10 cellular contexts compared by ENCODE assay signal in the genomic region with DNA sequence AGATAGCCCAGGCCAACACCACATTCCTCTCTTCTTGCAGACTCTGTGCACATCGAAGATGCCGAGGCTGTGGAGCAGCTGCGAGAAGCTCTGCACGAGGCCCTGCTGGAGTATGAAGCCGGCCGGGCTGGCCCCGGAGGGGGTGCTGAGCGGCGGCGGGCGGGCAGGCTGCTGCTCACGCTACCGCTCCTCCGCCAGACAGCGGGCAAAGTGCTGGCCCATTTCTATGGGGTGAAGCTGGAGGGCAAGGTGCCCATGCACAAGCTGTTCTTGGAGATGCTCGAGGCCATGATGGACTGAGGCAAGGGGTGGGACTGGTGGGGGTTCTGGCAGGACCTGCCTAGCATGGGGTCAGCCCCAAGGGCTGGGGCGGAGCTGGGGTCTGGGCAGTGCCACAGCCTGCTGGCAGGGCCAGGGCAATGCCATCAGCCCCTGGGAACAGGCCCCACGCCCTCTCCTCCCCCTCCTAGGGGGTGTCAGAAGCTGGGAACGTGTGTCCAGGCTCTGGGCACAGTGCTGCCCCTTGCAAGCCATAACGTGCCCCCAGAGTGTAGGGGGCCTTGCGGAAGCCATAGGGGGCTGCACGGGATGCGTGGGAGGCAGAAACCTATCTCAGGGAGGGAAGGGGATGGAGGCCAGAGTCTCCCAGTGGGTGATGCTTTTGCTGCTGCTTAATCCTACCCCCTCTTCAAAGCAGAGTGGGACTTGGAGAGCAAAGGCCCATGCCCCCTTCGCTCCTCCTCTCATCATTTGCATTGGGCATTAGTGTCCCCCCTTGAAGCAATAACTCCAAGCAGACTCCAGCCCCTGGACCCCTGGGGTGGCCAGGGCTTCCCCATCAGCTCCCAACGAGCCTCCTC. TPM values are rescaled to one million over a fixed set of nuclear protein-coding genes. Genes with fewer than 3 reads are reported as not detected.
A peak's percentile ranks its signal among the peaks of the same experiment; 100 is the strongest.
DNase-seq lines count a peak whose midpoint lies in the region; ATAC-seq, FAIRE-seq and TF ChIP-seq lines count a peak whose summit lies in the region.
"Not testable (repeated sequence)": the region's sequence is repeated elsewhere in the genome, so short reads cannot be mapped to it uniquely, and the experiment has no call there.
"Had no signal": no experiment of that assay in that cellular context is flagged by ENCODE, and none has a peak within 500 bp of the region (broad histone marks: within the 10 kb centered on the region; RNA-seq: fewer than 3 reads in every experiment).

No MANE protein-coding gene starts in this region.

- H3K9me3 Mint-ChIP-seq in T-helper 2 cell treated with Interferon-gamma antibody and Interleukin-4, amounts not matched to agents 5 μg/mL and 100 μg/mL, for 36 hours; activated naive CD4-positive, alpha-beta T cell treated with anti-CD3 and anti-CD28 coated beads, Interleukin-2, amount 50 U/mL, for 72 hours: not testable (repeated sequence)

- H4K20me1 ChIP-seq in keratinocyte (ENCODE audit: control insufficient read depth, extremely low read depth, insufficient read depth, low read length): not testable (repeated sequence)

- ATAC-seq in activated naive CD4-positive, alpha-beta T cell treated with anti-CD3 and anti-CD28 coated beads, Interleukin-2, amount 50 U/mL, for 72 hours: not testable (repeated sequence)

- not testable (repeated sequence) for H3K27me3 Mint-ChIP-seq in T-helper 2 cell treated with Interferon-gamma antibody and Interleukin-4, amounts not matched to agents 5 μg/mL and 100 μg/mL, for 36 hours (ENCODE audit: low read depth)

- H3K9me1 ChIP-seq in keratinocyte (ENCODE audit: control insufficient read depth, extremely low read depth, insufficient read depth, low read length): not testable (repeated sequence)

- not testable (repeated sequence) for H3K9me3 ChIP-seq in MG63; endocrine pancreas (ENCODE audit: control insufficient read depth, low read length); keratinocyte (ENCODE audit: control insufficient read depth, low read depth, low read length)

- peaks cover 37% of the 10 kb centered on the region for H3K36me3 Mint-ChIP-seq in T-helper 2 cell treated with Interferon-gamma antibody and Interleukin-4, amounts not matched to agents 5 μg/mL and 100 μg/mL, for 36 hours (ENCODE audit: low read depth)
- peaks cover 25 to 27% of the 10 kb centered on the region in 2 donors for H3K36me3 Mint-ChIP-seq in activated naive CD4-positive, alpha-beta T cell treated with anti-CD3 and anti-CD28 coated beads, Interleukin-2, amount 50 U/mL, for 72 hours

- intact Hi-C loops in posterior vena cava (cut with DNase I): not testable (repeated sequence)

- not testable (repeated sequence) for DNase-seq in GM12864 (ENCODE audit: low read depth); MG63; T-helper 2 cell treated with Interferon-gamma antibody and Interleukin-4, amounts not matched to agents 5 μg/mL and 100 μg/mL, for 36 hours (ENCODE audit: low spot score); activated naive CD4-positive, alpha-beta T cell treated with anti-CD3 and anti-CD28 coated beads, Interleukin-2, amount 50 U/mL, for 72 hours (ENCODE audit: low spot score in 2 of 2); keratinocyte (ENCODE audit: low read depth, low spot score)
- DNase-seq in posterior vena cava (ENCODE audit: low spot score): peak; percentile 69

- H3K4me3 ChIP-seq in GM12864 (ENCODE audit: low read depth, low read length) (peak overlapping the region; percentile 91), MG63 (peak overlapping the region; percentile 93), keratinocyte (ENCODE audit: control insufficient read depth in 2 of 3, extremely low read depth in 1 of 3, insufficient read depth in 2 of 3, low read depth in 1 of 3, low read length in 3 of 3) (peak overlapping the region in 2 of 3 experiments; percentile 56 to 73)
- not testable (repeated sequence) for H3K4me3 ChIP-seq in endocrine pancreas (ENCODE audit: control insufficient read depth, insufficient read depth, low read length)

- H3K9ac ChIP-seq in endocrine pancreas (ENCODE audit: control insufficient read depth, insufficient read depth, low read length) (peak overlapping the region; percentile 47), keratinocyte (ENCODE audit: control insufficient read depth, extremely low read depth, insufficient read depth, low read length) (peak overlapping the region; percentile 90)

- not testable (repeated sequence) for H2AFZ ChIP-seq in keratinocyte (ENCODE audit: control insufficient read depth, low read length)

- H3K79me2 ChIP-seq in keratinocyte (ENCODE audit: control insufficient read depth, insufficient read depth, low read length): peaks cover 32% of the 10 kb centered on the region

- FAIRE-seq in keratinocyte (lab: Jason Lieb, UNC): not testable (repeated sequence)

- peak overlapping the region; percentile 64 for H3K4me2 ChIP-seq in keratinocyte (ENCODE audit: control insufficient read depth, extremely low read depth, insufficient read depth, low read depth, low read length)

- not testable (repeated sequence) for H3K27ac ChIP-seq in keratinocyte (ENCODE audit: control insufficient read depth, insufficient read depth, low read length)

- not testable (repeated sequence) for H3K4me1 ChIP-seq in endocrine pancreas (ENCODE audit: control insufficient read depth, insufficient read depth, low read length)
- H3K4me1 ChIP-seq in keratinocyte (ENCODE audit: control insufficient read depth, extremely low read depth, insufficient read depth, low read length): peaks cover 42% of the 10 kb centered on the region

- peaks cover 24% of the 10 kb centered on the region for H3K4me1 Mint-ChIP-seq in T-helper 2 cell treated with Interferon-gamma antibody and Interleukin-4, amounts not matched to agents 5 μg/mL and 100 μg/mL, for 36 hours (ENCODE audit: low read depth)

- dilution Hi-C loops in keratinocyte (cut with MboI; ENCODE audit: extremely low pct_ligation_motif_present, low sequenced_read_pairs): not testable (repeated sequence)

- peak overlapping the region; percentile 100 for H3K27ac Mint-ChIP-seq in T-helper 2 cell treated with Interferon-gamma antibody and Interleukin-4, amounts not matched to agents 5 μg/mL and 100 μg/mL, for 36 hours
- H3K27ac Mint-ChIP-seq in activated naive CD4-positive, alpha-beta T cell treated with anti-CD3 and anti-CD28 coated beads, Interleukin-2, amount 50 U/mL, for 72 hours: peak overlapping the region; percentile 99

- H3K36me3 ChIP-seq in MG63: peaks cover 37% of the 10 kb centered on the region
- H3K36me3 ChIP-seq in endocrine pancreas (ENCODE audit: control insufficient read depth, insufficient read depth, low read length): not testable (repeated sequence)
- peaks cover 18 to 33% of the 10 kb centered on the region in 2 experiments for H3K36me3 ChIP-seq in keratinocyte (ENCODE audit: control insufficient read depth in 2 of 2, extremely low read depth in 1 of 2, insufficient read depth in 2 of 2, low read length in 2 of 2)

- H3K4me3 Mint-ChIP-seq in T-helper 2 cell treated with Interferon-gamma antibody and Interleukin-4, amounts not matched to agents 5 μg/mL and 100 μg/mL, for 36 hours: peak overlapping the region; percentile 97

- not testable (repeated sequence) for H3K27me3 ChIP-seq in MG63; endocrine pancreas (ENCODE audit: control insufficient read depth, insufficient read depth, low read length); keratinocyte (ENCODE audit: control insufficient read depth, extremely low read depth, insufficient read depth, low read length)

- TF ChIP-seq CTCF in GM12864 (IDR thresholded peaks at IDR 0.05; ENCODE audit: low read depth, low read length, missing control alignments); keratinocyte (optimal IDR thresholded peaks at IDR 0.05 in 1 of 3, IDR thresholded peaks at IDR 0.05 in 1 of 3, conservative IDR thresholded peaks at IDR 0.05 in 1 of 3; ENCODE audit: extremely low read depth in 1 of 3, insufficient read depth in 2 of 3, low read length in 3 of 3): not testable (repeated sequence)

RNA-seq across cellular contexts. Expression of gene TRMT112, which starts 1.5 kb away (rescaled TPM):
- total RNA-seq in MG63 (2014; rRNA removed; shearing (Covaris generic); ENCODE audit: low replicate concordance): 356 and 508 TPM in 2 replicates
- total RNA-seq in activated naive CD4-positive, alpha-beta T cell treated with anti-CD3 and anti-CD28 coated beads, Interleukin-2, amount 50 U/mL, for 72 hours: 100 to 1,000 TPM; 198 to 213 TPM
- 238 to 408 TPM (median 297 TPM) in 3 replicates for polyA plus RNA-seq in keratinocyte
- 46.0 TPM for polyA plus RNA-seq in keratinocyte (2011; ENCODE audit: low read depth)
- polyA plus RNA-seq in keratinocyte (2011; cell fraction: cytosol; rRNA removed): 221 and 340 TPM in 2 replicates
- polyA plus RNA-seq in keratinocyte (2011; cell fraction: nucleus; rRNA removed): 140 and 145 TPM in 2 replicates
- 333 and 344 TPM in 2 replicates for polyA plus RNA-seq in keratinocyte (2012; ENCODE audit: low replicate concordance)
- polyA minus RNA-seq in keratinocyte: 54.1 to 102 TPM (median 58.6 TPM) in 3 replicates
- polyA minus RNA-seq in keratinocyte (2011; cell fraction: cytosol; rRNA and poly(A)+ RNA removed): 173 TPM
- 23.8 and 26.3 TPM in 2 replicates for polyA minus RNA-seq in keratinocyte (2011; cell fraction: nucleus; rRNA and poly(A)+ RNA removed)
- total RNA-seq in posterior vena cava: 100 to 1,000 TPM; 107 to 119 TPM

RNA-seq across cellular contexts. Expression of gene PRDX5, which starts 2.0 kb away (rescaled TPM):
- total RNA-seq in MG63 (2014; rRNA removed; shearing (Covaris generic); ENCODE audit: low replicate concordance): 291 and 333 TPM in 2 replicates
- total RNA-seq in activated naive CD4-positive, alpha-beta T cell treated with anti-CD3 and anti-CD28 coated beads, Interleukin-2, amount 50 U/mL, for 72 hours: 100 to 1,000 TPM; 131 to 152 TPM
- polyA plus RNA-seq in keratinocyte: 590 to 817 TPM (median 591 TPM) in 3 replicates
- polyA plus RNA-seq in keratinocyte (2011; ENCODE audit: low read depth): 124 TPM
- 440 and 697 TPM in 2 replicates for polyA plus RNA-seq in keratinocyte (2011; cell fraction: cytosol; rRNA removed)
- polyA plus RNA-seq in keratinocyte (2011; cell fraction: nucleus; rRNA removed): 319 and 355 TPM in 2 replicates
- 463 and 515 TPM in 2 replicates for polyA plus RNA-seq in keratinocyte (2012; ENCODE audit: low replicate concordance)
- 146 to 217 TPM (median 180 TPM) in 3 replicates for polyA minus RNA-seq in keratinocyte
- polyA minus RNA-seq in keratinocyte (2011; cell fraction: cytosol; rRNA and poly(A)+ RNA removed): 299 TPM
- polyA minus RNA-seq in keratinocyte (2011; cell fraction: nucleus; rRNA and poly(A)+ RNA removed): 43.8 and 51.7 TPM in 2 replicates
- 10 to 100 TPM; 82.7 to 98.6 TPM for total RNA-seq in posterior vena cava

RNA-seq across cellular contexts. Expression of gene ESRRA, which starts 10.6 kb away (rescaled TPM):
- 52.0 and 79.2 TPM in 2 replicates for total RNA-seq in MG63 (2014; rRNA removed; shearing (Covaris generic); ENCODE audit: low replicate concordance)
- 10 to 100 TPM; 33.6 to 48.1 TPM for total RNA-seq in activated naive CD4-positive, alpha-beta T cell treated with anti-CD3 and anti-CD28 coated beads, Interleukin-2, amount 50 U/mL, for 72 hours
- polyA plus RNA-seq in keratinocyte: 20.8 to 33.9 TPM (median 25.9 TPM) in 3 replicates
- 6.2 TPM for polyA plus RNA-seq in keratinocyte (2011; ENCODE audit: low read depth)
- 13.5 and 32.9 TPM in 2 replicates for polyA plus RNA-seq in keratinocyte (2011; cell fraction: cytosol; rRNA removed)
- polyA plus RNA-seq in keratinocyte (2011; cell fraction: nucleus; rRNA removed): 26.2 and 37.4 TPM in 2 replicates
- 31.4 and 31.7 TPM in 2 replicates for polyA plus RNA-seq in keratinocyte (2012; ENCODE audit: low replicate concordance)
- 9.4 to 20.5 TPM (median 17.5 TPM) in 3 replicates for polyA minus RNA-seq in keratinocyte
- polyA minus RNA-seq in keratinocyte (2011; cell fraction: cytosol; rRNA and poly(A)+ RNA removed): 58.5 TPM
- polyA minus RNA-seq in keratinocyte (2011; cell fraction: nucleus; rRNA and poly(A)+ RNA removed): 18.3 and 22.3 TPM in 2 replicates
- total RNA-seq in posterior vena cava: 10 to 100 TPM; 33.5 to 41.2 TPM

RNA-seq across cellular contexts. Expression of gene CATSPERZ, which starts 15.7 kb away (rescaled TPM):
- total RNA-seq in MG63 (2014; rRNA removed; shearing (Covaris generic); ENCODE audit: low replicate concordance): not detected in 2 replicates
- total RNA-seq in activated naive CD4-positive, alpha-beta T cell treated with anti-CD3 and anti-CD28 coated beads, Interleukin-2, amount 50 U/mL, for 72 hours: under 1 TPM in 1 of 2 donors, not detected in 1; 0.55 TPM
- polyA plus RNA-seq in keratinocyte: 0.17 to 0.29 TPM (median 0.19 TPM) in 3 replicates
- not detected for polyA plus RNA-seq in keratinocyte (2011; ENCODE audit: low read depth)
- 0.15 and 0.23 TPM in 2 replicates for polyA plus RNA-seq in keratinocyte (2011; cell fraction: cytosol; rRNA removed)
- polyA plus RNA-seq in keratinocyte (2011; cell fraction: nucleus; rRNA removed): not detected in 2 replicates
- 0.28 TPM in 1 of 2 replicates, not detected in the other for polyA plus RNA-seq in keratinocyte (2012; ENCODE audit: low replicate concordance)
- polyA minus RNA-seq in keratinocyte: not detected in 3 replicates
- not detected for polyA minus RNA-seq in keratinocyte (2011; cell fraction: cytosol; rRNA and poly(A)+ RNA removed)
- not detected in 2 replicates for polyA minus RNA-seq in keratinocyte (2011; cell fraction: nucleus; rRNA and poly(A)+ RNA removed)
- 1 to 10 TPM in 1 of 2 donors, not detected in 1; 1.4 TPM for total RNA-seq in posterior vena cava
- total RNA-seq: M059J, mucosa of descending colon, ureter had no signal

RNA-seq across cellular contexts. Expression of gene CCDC88B, which starts 24.1 kb away (rescaled TPM):
- 1.8 and 3.0 TPM in 2 replicates for total RNA-seq in MG63 (2014; rRNA removed; shearing (Covaris generic); ENCODE audit: low replicate concordance)
- total RNA-seq in activated naive CD4-positive, alpha-beta T cell treated with anti-CD3 and anti-CD28 coated beads, Interleukin-2, amount 50 U/mL, for 72 hours: 100 to 1,000 TPM in 1 of 2 donors, 10 to 100 TPM in 1; 75.0 to 103 TPM
- 2.9 to 5.3 TPM (median 3.7 TPM) in 3 replicates for polyA plus RNA-seq in keratinocyte
- polyA plus RNA-seq in keratinocyte (2011; ENCODE audit: low read depth): 0.54 TPM
- polyA plus RNA-seq in keratinocyte (2011; cell fraction: cytosol; rRNA removed): 0.83 and 2.4 TPM in 2 replicates
- polyA plus RNA-seq in keratinocyte (2011; cell fraction: nucleus; rRNA removed): 12.0 and 18.8 TPM in 2 replicates
- 1.0 and 5.5 TPM in 2 replicates for polyA plus RNA-seq in keratinocyte (2012; ENCODE audit: low replicate concordance)
- 1.9 to 3.3 TPM (median 2.4 TPM) in 3 replicates for polyA minus RNA-seq in keratinocyte
- polyA minus RNA-seq in keratinocyte (2011; cell fraction: cytosol; rRNA and poly(A)+ RNA removed): 2.9 TPM
- 2.1 and 3.0 TPM in 2 replicates for polyA minus RNA-seq in keratinocyte (2011; cell fraction: nucleus; rRNA and poly(A)+ RNA removed)
- 1 to 10 TPM; 7.0 to 9.5 TPM for total RNA-seq in posterior vena cava
